Comparison of ENCODE assay signal across 8 cellular contexts in the genomic region with DNA sequence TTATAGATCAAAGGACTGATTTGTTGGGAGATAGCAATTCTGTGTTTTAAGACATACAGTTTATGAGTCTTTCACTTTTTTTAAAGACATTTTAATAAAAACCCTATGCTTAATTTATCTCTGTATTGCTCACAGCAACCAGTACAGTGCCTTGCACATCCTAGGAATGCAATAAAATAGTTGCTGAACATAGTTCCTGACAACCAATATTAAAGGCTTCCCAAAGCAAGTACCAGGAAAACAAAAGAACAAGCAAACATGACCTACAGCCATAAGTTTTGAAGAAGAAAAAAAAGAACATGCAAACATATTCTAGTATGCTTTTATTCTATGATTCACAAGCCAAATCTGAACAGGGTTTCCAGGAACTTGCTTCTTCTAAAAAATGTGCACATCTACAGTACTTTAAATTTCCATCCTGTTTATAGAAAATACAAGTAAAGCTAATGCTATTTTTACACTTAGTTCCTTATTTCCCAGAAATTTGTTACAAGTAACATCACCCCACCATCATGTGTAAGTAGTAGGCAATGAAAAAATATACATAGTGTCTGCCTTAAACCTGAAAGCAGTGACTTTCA. TPM values are rescaled to one million over a fixed set of nuclear protein-coding genes. Genes with fewer than 3 reads are reported as not detected.
DNase-seq lines count a peak whose midpoint lies in the region; TF ChIP-seq lines count a peak whose summit lies in the region.
"Had no signal": no experiment of that assay in that cellular context is flagged by ENCODE, and none has a peak within 500 bp of the region (broad histone marks: within the 10 kb centered on the region; RNA-seq: fewer than 3 reads in every experiment).

No MANE protein-coding gene starts in this region.

- TF ChIP-seq CTCF in epithelial cell of proximal tubule (conservative IDR thresholded peaks at IDR 0.05; ENCODE audit: low read depth, low read length) (no peak), osteocyte (IDR thresholded peaks at IDR 0.05) (no peak)

- H3K4me3 Mint-ChIP-seq in T-helper 1 cell treated with Interleukin-12 subunit alpha and Interleukin-12 subunit beta and Interleukin-4 antibody, amounts not matched to agents 30 μg/mL and 1 μg/mL, for 36 hours = peak overlapping the region; percentile 59
- H3K4me3 Mint-ChIP-seq in osteocyte (ENCODE audit: unreplicated experiment) = no peak overlapping the region

- H3K4me3 ChIP-seq in epithelial cell of proximal tubule (ENCODE audit: low read depth, low read length) = peak overlapping the region; percentile 87

- H3K9me3 Mint-ChIP-seq in T-helper 1 cell treated with Interleukin-12 subunit alpha and Interleukin-12 subunit beta and Interleukin-4 antibody, amounts not matched to agents 30 μg/mL and 1 μg/mL, for 36 hours = no peaks in the 10 kb centered on the region
- no peaks in the 10 kb centered on the region for H3K9me3 Mint-ChIP-seq in osteocyte (ENCODE audit: unreplicated experiment)

- H3K27me3 Mint-ChIP-seq in T-helper 1 cell treated with Interleukin-12 subunit alpha and Interleukin-12 subunit beta and Interleukin-4 antibody, amounts not matched to agents 30 μg/mL and 1 μg/mL, for 36 hours (ENCODE audit: low read depth) = no peaks in the 10 kb centered on the region
- H3K27me3 Mint-ChIP-seq in osteocyte (ENCODE audit: unreplicated experiment) = no peaks in the 10 kb centered on the region

- H3K4me1 Mint-ChIP-seq in T-helper 1 cell treated with Interleukin-12 subunit alpha and Interleukin-12 subunit beta and Interleukin-4 antibody, amounts not matched to agents 30 μg/mL and 1 μg/mL, for 36 hours (ENCODE audit: low read depth) = peaks cover 60% of the 10 kb centered on the region
- peaks cover 72% of the 10 kb centered on the region for H3K4me1 Mint-ChIP-seq in osteocyte (ENCODE audit: unreplicated experiment)

- DNase-seq in ELR (ENCODE audit: low read depth) = peak; percentile 39
- DNase-seq in epithelial cell of proximal tubule (ENCODE audit: low read depth) = no peak
- DNase-seq in osteocyte (ENCODE audit: extremely low spot score, unreplicated experiment) = no peak
- no peak for DNase-seq in T1000 (lab: John Stamatoyannopoulos, UW)
- DNase-seq in GF-D8 (lab: John Stamatoyannopoulos, UW) = no peak
- no peak for DNase-seq in ecto neural progenitor cell (ENCODE audit: low spot score)
- DNase-seq: stimulated activated naive CD4-positive, alpha-beta T cell had no signal

- H3K36me3 Mint-ChIP-seq in T-helper 1 cell treated with Interleukin-12 subunit alpha and Interleukin-12 subunit beta and Interleukin-4 antibody, amounts not matched to agents 30 μg/mL and 1 μg/mL, for 36 hours (ENCODE audit: low read depth) = peaks cover 9% of the 10 kb centered on the region
- no peaks in the 10 kb centered on the region for H3K36me3 Mint-ChIP-seq in osteocyte (ENCODE audit: unreplicated experiment)

- peak overlapping the region; percentile 43 for H3K27ac Mint-ChIP-seq in T-helper 1 cell treated with Interleukin-12 subunit alpha and Interleukin-12 subunit beta and Interleukin-4 antibody, amounts not matched to agents 30 μg/mL and 1 μg/mL, for 36 hours
- peak overlapping the region; percentile 71 for H3K27ac Mint-ChIP-seq in osteocyte (ENCODE audit: unreplicated experiment)

RNA-seq across cellular contexts. Expression of gene CEMIP2, which starts 4.5 kb away (rescaled TPM):
- total RNA-seq in epithelial cell of proximal tubule (58.8 and 92.1 TPM in 2 replicates), osteocyte (20.9 and 23.0 TPM in 2 replicates)
